In genomic region chr4:80361329-80361900, GRCh38 we compare ENCODE assay signal across 8 cellular contexts. TPM values are rescaled to one million over a fixed set of nuclear protein-coding genes. Genes with fewer than 3 reads are reported as not detected.
DNase-seq lines count a peak whose midpoint lies in the region; ATAC-seq and TF ChIP-seq lines count a peak whose summit lies in the region.

No MANE protein-coding gene starts in this region.

- no peaks in the 10 kb centered on the region for H3K9me3 ChIP-seq in right lobe of liver

- 46% methylated on average over 1 of the region's 1 CpG for WGBS in right lobe of liver (ENCODE audit: insufficient coverage, low coverage, low lambda C conversion rate, missing lambda C conversion rate)

- ATAC-seq in right lobe of liver (peak; percentile 51 to 62 (median 56)), GM21528 (IDR thresholded peaks at IDR 0.05; ENCODE audit: low FRiP score, unreplicated experiment) (no peak), HG02642 (IDR thresholded peaks at IDR 0.05; ENCODE audit: poor library complexity, unreplicated experiment) (no peak), HG02970 (IDR thresholded peaks at IDR 0.05; ENCODE audit: low FRiP score, unreplicated experiment) (no peak)

- peak; percentile 49 for TF ChIP-seq CTCF in LNCAP (IDR thresholded peaks at IDR 0.05)
- peak; percentile 25 for TF ChIP-seq CTCF in astrocyte of the spinal cord (IDR thresholded peaks at IDR 0.05; ENCODE audit: low read depth, low read length)
- peak; percentile 39 to 52 (median 50) for TF ChIP-seq CTCF in right lobe of liver (IDR thresholded peaks at IDR 0.05)

- no peaks in the 10 kb centered on the region for H3K36me3 ChIP-seq in right lobe of liver

- in situ Hi-C loops in astrocyte of the spinal cord (cut with HindIII; ENCODE audit: low sequenced_read_pairs), result no loop called here

- H3K4me3 ChIP-seq in astrocyte of the spinal cord (ENCODE audit: low read depth, low read length), result no peak overlapping the region
- H3K4me3 ChIP-seq in right lobe of liver, result no peak overlapping the region

- intact Hi-C loops in right lobe of liver (cut with DNase I), result loop anchor here in 1 of 2 donors (5.0 kb wide), 1 partner anchor 696 kb away; no protein-coding TSS in a partner anchor
- intact Hi-C loops in cardiac septum (cut with DNase I), result loop anchor here (5.0 kb wide), 2 partner anchors 631 to 691 kb away; no protein-coding TSS in a partner anchor

- DNase-seq in DMS114 treated with DMSO at 0.1 percent for 48 hours (lab: John Stamatoyannopoulos, UW; ENCODE audit: unreplicated experiment) (peak; percentile 1), astrocyte of the spinal cord (ENCODE audit: low read depth, low spot score) (peak; percentile 40), right lobe of liver (no peak), cardiac septum (ENCODE audit: low spot score) (no peak)

- H3K27ac ChIP-seq in right lobe of liver, result no peak overlapping the region

- H3K4me1 ChIP-seq in right lobe of liver, result no peaks in the 10 kb centered on the region

- TF ChIP-seq POLR2A in right lobe of liver (IDR thresholded peaks at IDR 0.05), result no peak

- no peaks in the 10 kb centered on the region for H3K27me3 ChIP-seq in right lobe of liver

RNA-seq across cellular contexts. Expression of gene CFAP299, which starts 25.9 kb away (rescaled TPM):
- not detected for total RNA-seq in right lobe of liver
- not detected for total RNA-seq in cardiac septum

Comparison
In these comparisons a context has a peak if more than half of its experiments do, and no peak if none do; other contexts are left out.
1. DNase-seq: peak in DMS114 treated with DMSO at 0.1 percent for 48 hours (single experiment) and astrocyte of the spinal cord (single experiment); none in right lobe of liver (0 of 3) and cardiac septum (single experiment).
2. ATAC-seq: peak in right lobe of liver (4 of 4); none in GM21528 (single experiment), HG02642 (single experiment) and HG02970 (single experiment).
3. Peak in every context shown above with its lines, with median percentiles within 50 percentile points of each other: CTCF ChIP-seq.